In genomic region chr17:64262125-64262421, GRCh38 we compare ENCODE assay signal across 8 cellular contexts. TPM values are rescaled to one million over a fixed set of nuclear protein-coding genes. Genes with fewer than 3 reads are reported as not detected.
A peak's percentile ranks its signal among the peaks of the same experiment; 100 is the strongest.
DNase-seq lines count a peak whose midpoint lies in the region; ATAC-seq and TF ChIP-seq lines count a peak whose summit lies in the region.

No MANE protein-coding gene starts in this region.

- H3K9me3 ChIP-seq in gastrocnemius medialis = no peaks in the 10 kb centered on the region

- peak in 1 of 2 donors; percentile 35 for TF ChIP-seq POLR2A in gastrocnemius medialis (IDR thresholded peaks at IDR 0.05)

- intact Hi-C loops in gastrocnemius medialis (cut with DNase I; ENCODE audit: low total_unique reads) = loop anchor here (2.0 to 5.0 kb wide), 2 partner anchors 45 to 115 kb away; no protein-coding TSS in a partner anchor

- H3K27ac ChIP-seq in gastrocnemius medialis = peak overlapping the region; percentile 96 to 100 (median 98)

- TF ChIP-seq CTCF in gastrocnemius medialis (IDR thresholded peaks at IDR 0.05 in 4 of 5, conservative IDR thresholded peaks at IDR 0.05 in 1 of 5) = no peak

- in situ Hi-C loops in gastrocnemius medialis (cut with MboI; ENCODE audit: low sequenced_read_pairs in 4 of 4) = no loop called here

- H3K4me3 ChIP-seq in H7 (ENCODE audit: insufficient read depth, low read depth, low read length) = peak overlapping the region; percentile 93
- H3K4me3 ChIP-seq in gastrocnemius medialis = peak overlapping the region; percentile 90 to 99 (median 96)

- peak; percentile 15 for ATAC-seq in SK-N-SH treated with all-trans-retinoic acid at 6 μM for 48 hours
- ATAC-seq in gastrocnemius medialis = peak; percentile 9 to 10

- H3K4me1 ChIP-seq in gastrocnemius medialis = peaks cover 60 to 61% of the 10 kb centered on the region in 2 donors

- H3K27me3 ChIP-seq in H7 (ENCODE audit: control insufficient read depth, insufficient read depth, low read length) (peaks cover 26% of the 10 kb centered on the region), gastrocnemius medialis (no peaks in the 10 kb centered on the region)

- DNase-seq in H7 (no peak), germinal center (ENCODE audit: low spot score) (peak; percentile 13), gastrocnemius medialis (no peak), NCI-H526 (lab: John Stamatoyannopoulos, UW) (no peak), NCI-H146 treated with DMSO at 0.1 percent for 48 hours (lab: John Stamatoyannopoulos, UW; ENCODE audit: unreplicated experiment) (no peak), T-helper 9 cell (no peak)
- no peak for DNase-seq in stimulated activated CD4-positive, alpha-beta T cell treated with anti-CD3 and anti-CD28 coated beads, Interleukin-2, amount 100 ng/mL, for 24 hours

- H3K36me3 ChIP-seq in H7 (replicated peaks; ENCODE audit: control insufficient read depth, insufficient read depth, low read length) = no peaks in the 10 kb centered on the region
- H3K36me3 ChIP-seq in gastrocnemius medialis = no peaks in the 10 kb centered on the region

TF ChIP-seq in SK-N-SH treated with all-trans-retinoic acid at 6 μM for 48 hours, 23 proteins besides CTCF, POLR2A, EP300 and RAD21:
- TF ChIP-seq CREB5 (CRISPR knock-in tag; IDR thresholded peaks at IDR 0.05; ENCODE audit: low read depth) (no peak), PATZ1 (CRISPR knock-in tag; IDR thresholded peaks at IDR 0.05; ENCODE audit: borderline replicate concordance) (no peak), ZC3H10 (CRISPR knock-in tag; IDR thresholded peaks at IDR 0.05) (no peak), PPARA (CRISPR knock-in tag; IDR thresholded peaks at IDR 0.05; ENCODE audit: borderline replicate concordance) (no peak), ZFP30 (CRISPR knock-in tag; IDR thresholded peaks at IDR 0.05) (no peak), ESRRG (CRISPR knock-in tag; IDR thresholded peaks at IDR 0.05) (no peak), CSRNP3 (CRISPR knock-in tag; IDR thresholded peaks at IDR 0.05) (no peak), TSHZ2 (CRISPR knock-in tag; IDR thresholded peaks at IDR 0.05) (no peak), BACH2 (CRISPR knock-in tag; IDR thresholded peaks at IDR 0.05; ENCODE audit: borderline replicate concordance) (no peak), TOX (CRISPR knock-in tag; IDR thresholded peaks at IDR 0.05; ENCODE audit: borderline replicate concordance) (no peak), OSR1 (CRISPR knock-in tag; IDR thresholded peaks at IDR 0.05) (no peak), TCF4 (CRISPR knock-in tag; IDR thresholded peaks at IDR 0.05; ENCODE audit: borderline replicate concordance) (no peak), ZNF8 (CRISPR knock-in tag; IDR thresholded peaks at IDR 0.05) (no peak), ARNTL (CRISPR knock-in tag; IDR thresholded peaks at IDR 0.05; ENCODE audit: borderline replicate concordance, low read depth) (no peak), ZFP3 (CRISPR knock-in tag; IDR thresholded peaks at IDR 0.05) (no peak), ISL1 (CRISPR knock-in tag; IDR thresholded peaks at IDR 0.05) (no peak), GLIS3 (CRISPR knock-in tag; IDR thresholded peaks at IDR 0.05) (no peak), ZNF565 (CRISPR knock-in tag; conservative IDR thresholded peaks at IDR 0.05; ENCODE audit: low read depth) (no peak)

RNA-seq across cellular contexts. Expression of gene TEX2, which starts 1.0 kb away (rescaled TPM):
- 4.7 and 7.3 TPM in 2 replicates for total RNA-seq in H7 (2014; rRNA removed; shearing (Covaris generic))
- 10 to 100 TPM; 39.0 to 91.1 (median 77.4) TPM for total RNA-seq in gastrocnemius medialis
